In genomic region chr2:197191948-197192338, GRCh38 we compare ENCODE assay signal across 9 cellular contexts.
DNase-seq lines count a peak whose midpoint lies in the region; ATAC-seq, FAIRE-seq and TF ChIP-seq lines count a peak whose summit lies in the region.
"Had no signal": no experiment of that assay in that cellular context is flagged by ENCODE, and none has a peak within 500 bp of the region (broad histone marks: within the 10 kb centered on the region; RNA-seq: fewer than 3 reads in every experiment).

No MANE protein-coding gene starts in this region.

- DNase-seq in GM12892 (ENCODE audit: insufficient read length) (no peak), GM20000 (ENCODE audit: low spot score) (no peak), dedifferentiated amniotic fluid mesenchymal stem cell (ENCODE audit: extremely low spot score) (no peak), NCI-H2081 (lab: John Stamatoyannopoulos, UW) (no peak), ACHN (no peak)
- peak; percentile 40 for DNase-seq in activated T-helper 2 cell treated with anti-CD3 and anti-CD28 coated beads, Interferon-gamma antibody, Interleukin-2, Interleukin-4, amounts not matched to agents 10 μg/mL and 5 μg/mL and 100 μg/mL, durations not matched to agents 14 hours and 24 hours and 36 hours (ENCODE audit: low spot score)

- H3K27ac Mint-ChIP-seq in activated T-helper 2 cell treated with anti-CD3 and anti-CD28 coated beads, Interferon-gamma antibody, Interleukin-2, Interleukin-4, amounts not matched to agents 10 μg/mL and 5 μg/mL and 100 μg/mL, durations not matched to agents 14 hours and 24 hours and 36 hours: peak overlapping the region; percentile 48
- H3K27ac Mint-ChIP-seq: nephron had no signal

- intact Hi-C loops in activated T-helper 2 cell treated with anti-CD3 and anti-CD28 coated beads, Interferon-gamma antibody, Interleukin-2, Interleukin-4, amounts not matched to agents 10 μg/mL and 5 μg/mL and 100 μg/mL, durations not matched to agents 14 hours and 24 hours and 36 hours (cut with micrococcal nuclease): loop anchor here (1.0 to 2.0 kb wide), 2 partner anchors 116 to 187 kb away; no protein-coding TSS in a partner anchor

- peaks cover 17% of the 10 kb centered on the region for H3K36me3 Mint-ChIP-seq in activated T-helper 2 cell treated with anti-CD3 and anti-CD28 coated beads, Interferon-gamma antibody, Interleukin-2, Interleukin-4, amounts not matched to agents 10 μg/mL and 5 μg/mL and 100 μg/mL, durations not matched to agents 14 hours and 24 hours and 36 hours (ENCODE audit: low read depth)

- TF ChIP-seq CTCF in GM20000 (IDR thresholded peaks at IDR 0.05; ENCODE audit: extremely low read depth, missing control alignments): no peak

- no peaks in the 10 kb centered on the region for H3K27me3 Mint-ChIP-seq in activated T-helper 2 cell treated with anti-CD3 and anti-CD28 coated beads, Interferon-gamma antibody, Interleukin-2, Interleukin-4, amounts not matched to agents 10 μg/mL and 5 μg/mL and 100 μg/mL, durations not matched to agents 14 hours and 24 hours and 36 hours (ENCODE audit: low read depth)

- ATAC-seq in GM19463 (IDR thresholded peaks at IDR 0.05; ENCODE audit: unreplicated experiment) (peak; percentile 82), HG03342 (IDR thresholded peaks at IDR 0.05; ENCODE audit: unreplicated experiment) (peak; percentile 75)

- TF ChIP-seq POLR2A in GM12892 (IDR thresholded peaks at IDR 0.05; ENCODE audit: low read depth, low read length): no peak

- no peaks in the 10 kb centered on the region for H3K9me3 Mint-ChIP-seq in activated T-helper 2 cell treated with anti-CD3 and anti-CD28 coated beads, Interferon-gamma antibody, Interleukin-2, Interleukin-4, amounts not matched to agents 10 μg/mL and 5 μg/mL and 100 μg/mL, durations not matched to agents 14 hours and 24 hours and 36 hours
- H3K9me3 Mint-ChIP-seq: nephron had no signal

- no peak overlapping the region for H3K4me3 Mint-ChIP-seq in activated T-helper 2 cell treated with anti-CD3 and anti-CD28 coated beads, Interferon-gamma antibody, Interleukin-2, Interleukin-4, amounts not matched to agents 10 μg/mL and 5 μg/mL and 100 μg/mL, durations not matched to agents 14 hours and 24 hours and 36 hours (ENCODE audit: low read depth)
- H3K4me3 Mint-ChIP-seq: nephron had no signal

- in situ Hi-C loops in ACHN (cut with HindIII; ENCODE audit: low pct_ligation_motif_present, low pct_unique_long_range_greater_than_20kb, low sequenced_read_pairs): no loop called here

- H3K4me1 Mint-ChIP-seq in activated T-helper 2 cell treated with anti-CD3 and anti-CD28 coated beads, Interferon-gamma antibody, Interleukin-2, Interleukin-4, amounts not matched to agents 10 μg/mL and 5 μg/mL and 100 μg/mL, durations not matched to agents 14 hours and 24 hours and 36 hours (ENCODE audit: low read depth): peaks cover 69% of the 10 kb centered on the region

- peak; percentile 84 for FAIRE-seq in GM12892 (lab: Jason Lieb, UNC)
